1 cellular context compared by ENCODE assay signal in genomic region chr16:56510544-56510943, GRCh38.
A peak's percentile ranks its signal among the peaks of the same experiment; 100 is the strongest.
TF ChIP-seq lines count a peak whose summit lies in the region.

No MANE protein-coding gene starts in this region.

TF ChIP-seq in K562, 482 proteins besides CTCF, POLR2A, EP300 and RAD21:
- TF ChIP-seq WHSC1 (IDR thresholded peaks at IDR 0.05; ENCODE audit: low read length) (no peak), ZKSCAN8 (CRISPR knock-in tag; IDR thresholded peaks at IDR 0.05) (no peak), NONO (IDR thresholded peaks at IDR 0.05; ENCODE audit: low read depth in 2 of 2, low read length in 1 of 2) (no peak), POLR2G (IDR thresholded peaks at IDR 0.05; ENCODE audit: low read depth, low read length) (no peak), MEIS2 (IDR thresholded peaks at IDR 0.05; ENCODE audit: partially characterized antibody) (peak; percentile 60)
